Comparison of ENCODE assay signal across 22 cellular contexts in genomic region chr10:117698809-117699208, GRCh38.
DNase-seq lines count a peak whose midpoint lies in the region; ATAC-seq, FAIRE-seq and TF ChIP-seq lines count a peak whose summit lies in the region.
"Had no signal": no experiment of that assay in that cellular context is flagged by ENCODE, and none has a peak within 500 bp of the region (broad histone marks: within the 10 kb centered on the region; RNA-seq: fewer than 3 reads in every experiment).

No MANE protein-coding gene starts in this region.

- TF ChIP-seq CTCF in MCF 10A (IDR thresholded peaks at IDR 0.05; ENCODE audit: unreplicated experiment), result no peak
- TF ChIP-seq CTCF in mammary epithelial cell (conservative IDR thresholded peaks at IDR 0.05 in 1 of 2, IDR thresholded peaks at IDR 0.05 in 1 of 2; ENCODE audit: extremely low read depth in 1 of 2, insufficient read depth in 1 of 2, low read depth in 1 of 2, low read length in 2 of 2), result no peak
- TF ChIP-seq CTCF in WTC11 (IDR thresholded peaks at IDR 0.05), result no peak
- TF ChIP-seq CTCF in H1 (IDR thresholded peaks at IDR 0.05; ENCODE audit: control extremely low read depth in 1 of 3, insufficient read depth in 1 of 3, low read depth in 1 of 3, low read length in 3 of 3), result no peak

- H3K4me2 ChIP-seq in mammary epithelial cell (ENCODE audit: insufficient read depth, low read depth, low read length) (no peak overlapping the region), H1 (ENCODE audit: insufficient read depth in 1 of 2, low read depth in 2 of 2, low read length in 2 of 2) (no peak overlapping the region)
- H3K4me2 ChIP-seq: A549; BLaER1 treated with 17β-estradiol and CSF1 and Interleukin-3, amounts not matched to agents 10 nM and 100 nM had no signal

- no peak overlapping the region for H3K4ac ChIP-seq in H1 (replicated peaks; ENCODE audit: insufficient read length, low read depth, low read length)

- H3K27me3 ChIP-seq in mammary epithelial cell (ENCODE audit: insufficient read depth, low read length) (no peaks in the 10 kb centered on the region), H1 (replicated peaks in 1 of 4; ENCODE audit: control insufficient read depth in 3 of 4, extremely low read depth in 1 of 4, insufficient read depth in 3 of 4, low read length in 3 of 4) (no peaks in the 10 kb centered on the region)
- H3K27me3 ChIP-seq: BLaER1 treated with 17β-estradiol and CSF1 and Interleukin-3, amounts not matched to agents 10 nM and 100 nM had no signal

- H3K9me3 ChIP-seq in mammary epithelial cell (replicated peaks; ENCODE audit: insufficient read depth, low read length), result no peaks in the 10 kb centered on the region
- no peaks in the 10 kb centered on the region for H3K9me3 ChIP-seq in H1 (ENCODE audit: insufficient read depth in 2 of 2, low read depth in 1 of 2, low read length in 1 of 2)
- H3K9me3 ChIP-seq: A549; BLaER1 treated with 17β-estradiol and CSF1 and Interleukin-3, amounts not matched to agents 10 nM and 100 nM; Caco-2 had no signal

- intact Hi-C loops in MCF 10A (cut with micrococcal nuclease), result no loop called here
- intact Hi-C loops in mammary epithelial cell (cut with micrococcal nuclease), result no loop called here

- H3K9ac ChIP-seq in mammary epithelial cell (ENCODE audit: insufficient read depth, low read length) (no peak overlapping the region), H1 (replicated peaks in 1 of 4; ENCODE audit: extremely low read depth in 1 of 4, low read depth in 3 of 4, low read length in 3 of 4) (no peak overlapping the region)
- H3K9ac ChIP-seq: BLaER1 treated with 17β-estradiol and CSF1 and Interleukin-3, amounts not matched to agents 10 nM and 100 nM had no signal

- TF ChIP-seq RAD21 in H1 (IDR thresholded peaks at IDR 0.05 in 1 of 2, conservative IDR thresholded peaks at IDR 0.05 in 1 of 2; ENCODE audit: low read depth in 2 of 2, low read length in 2 of 2), result no peak

- CTCF ChIA-PET in MCF 10A (lab: Yijun Ruan, JAX), result no interaction called here
- CTCF ChIA-PET in mammary epithelial cell (lab: Charles Lee; ENCODE audit: low non-redundant PET), result no interaction called here
- CTCF ChIA-PET in WTC11 (lab: Charles Lee), result no interaction called here
- CTCF ChIA-PET in H1 (lab: Charles Lee; ENCODE audit: partially characterized antibody), result no interaction called here

- H3K27ac Mint-ChIP-seq in MCF 10A (ENCODE audit: low read depth, unreplicated experiment), result peak overlapping the region; percentile 77
- H3K27ac Mint-ChIP-seq in WTC11, result no peak overlapping the region
- H3K27ac Mint-ChIP-seq: B cell; CD4-positive, alpha-beta T cell; CD8-positive, alpha-beta T cell had no signal

- DNase-seq in MCF 10A (ENCODE audit: unreplicated experiment), result no peak
- no peak for DNase-seq in mammary epithelial cell
- DNase-seq in WTC11 (ENCODE audit: low spot score), result no peak
- no peak for DNase-seq in H1 (ENCODE audit: low read depth in 1 of 2, low spot score in 2 of 2)
- no peak for DNase-seq in stimulated activated CD4-positive, alpha-beta T cell treated with anti-CD3 and anti-CD28 coated beads, Interleukin-2, amount 100 ng/mL, for 24 hours
- DNase-seq in KBM-7, result no peak
- DNase-seq: AML-193; Caco-2; Calu3; CD4-positive, alpha-beta T cell; CD8-positive, alpha-beta T cell; DMS79 treated with DMSO at 0.1 percent for 48 hours; GF-D8 had no signal

- H3K14ac ChIP-seq in H1 (ENCODE audit: insufficient read length), result no peak overlapping the region

- no peaks in the 10 kb centered on the region for H3K79me2 ChIP-seq in mammary epithelial cell (ENCODE audit: insufficient read depth, low read length)
- no peaks in the 10 kb centered on the region for H3K79me2 ChIP-seq in H1 (ENCODE audit: control insufficient read depth in 1 of 2, insufficient read depth in 2 of 2, low read length in 2 of 2)

- H3K9me3 Mint-ChIP-seq in MCF 10A (ENCODE audit: unreplicated experiment), result no peaks in the 10 kb centered on the region
- no peaks in the 10 kb centered on the region for H3K9me3 Mint-ChIP-seq in WTC11
- H3K9me3 Mint-ChIP-seq: CD4-positive, alpha-beta T cell; CD8-positive, alpha-beta T cell had no signal

- no peak overlapping the region for H2BK12ac ChIP-seq in H1 (ENCODE audit: low read depth, low read length)

- no peak overlapping the region for H2AFZ ChIP-seq in mammary epithelial cell (ENCODE audit: low read depth, low read length)
- H2AFZ ChIP-seq in H1 (ENCODE audit: low read length), result 0 out of 2 replicates have a peak overlapping the region, but pooled peaks have one; percentile 48

- H4K91ac ChIP-seq in H1 (replicated peaks; ENCODE audit: insufficient read length, low read length), result no peak overlapping the region

- no peak overlapping the region for H3K23ac ChIP-seq in H1 (ENCODE audit: insufficient read length)

- BruUV-seq in MCF 10A (replicated peaks; lab: Mats Ljungman, UMichigan) (no TSS peak), mammary epithelial cell (replicated peaks; lab: Mats Ljungman, UMichigan) (no TSS peak)

- FAIRE-seq in H1 (lab: Jason Lieb, UNC), result no peak
- FAIRE-seq: A549, D721Med, G401.6, GM12891, GM19239 had no signal

- in situ Hi-C loops in mammary epithelial cell (cut with MboI; ENCODE audit: low sequenced_read_pairs in 2 of 2) (no loop called here), KBM-7 (cut with MboI; ENCODE audit: low pct_unique_long_range_greater_than_20kb, low sequenced_read_pairs) (no loop called here)

- peaks cover 4% of the 10 kb centered on the region for H3K4me1 ChIP-seq in mammary epithelial cell (ENCODE audit: insufficient read depth, low read length)
- no peaks in the 10 kb centered on the region for H3K4me1 ChIP-seq in H1 (replicated peaks in 1 of 4; ENCODE audit: control insufficient read depth in 3 of 4, insufficient read depth in 4 of 4, low read length in 3 of 4)
- H3K4me1 ChIP-seq: A549; BLaER1 treated with 17β-estradiol and CSF1 and Interleukin-3, amounts not matched to agents 10 nM and 100 nM; Caco-2 had no signal

- H2BK20ac ChIP-seq in H1 (ENCODE audit: low read length), result no peak overlapping the region

- H3K4me3 Mint-ChIP-seq in MCF 10A (ENCODE audit: unreplicated experiment), result no peak overlapping the region
- H3K4me3 Mint-ChIP-seq in WTC11, result no peak overlapping the region
- H3K4me3 Mint-ChIP-seq: B cell; CD4-positive, alpha-beta T cell; CD8-positive, alpha-beta T cell had no signal

- no peak overlapping the region for H2BK15ac ChIP-seq in H1 (ENCODE audit: low read length)

- no peak overlapping the region for H3K4me3 ChIP-seq in mammary epithelial cell (replicated peaks in 1 of 3; ENCODE audit: insufficient read depth in 1 of 3, low read depth in 2 of 3, low read length in 3 of 3)
- no peak overlapping the region for H3K4me3 ChIP-seq in H1 (ENCODE audit: extremely low read depth in 1 of 4, insufficient read depth in 2 of 4, low read depth in 3 of 4, low read length in 4 of 4)
- H3K4me3 ChIP-seq: A549; BLaER1 treated with 17β-estradiol and CSF1 and Interleukin-3, amounts not matched to agents 10 nM and 100 nM had no signal

- no peak for ATAC-seq in WTC11
- ATAC-seq: A549; CD8-positive, alpha-beta T cell had no signal

- dilution Hi-C loops in mammary epithelial cell (cut with HindIII; ENCODE audit: low sequenced_read_pairs), result no loop called here

- H2BK5ac ChIP-seq in H1 (ENCODE audit: low read depth, low read length), result no peak overlapping the region

- H3K18ac ChIP-seq in H1 (ENCODE audit: extremely low read depth, low read length), result no peak overlapping the region

- no peaks in the 10 kb centered on the region for H3K79me1 ChIP-seq in H1 (ENCODE audit: low read depth, low read length)

- 95% methylated on average over 2 of the region's 2 CpGs for WGBS in mammary epithelial cell (ENCODE audit: low coverage, missing lambda C conversion rate)
- WGBS in H1 (ENCODE audit: extremely low coverage in 1 of 2, insufficient coverage in 1 of 2, insufficient read length in 1 of 2, insufficient replicate concordance in 2 of 2, low coverage in 1 of 2, low lambda C conversion rate in 2 of 2, missing lambda C conversion rate in 1 of 2), 2 experiments, result 83% methylated on average over 2 of the region's 2 CpGs; no CpG with 5 or more reads in 1 of the 2 experiments

- no peak overlapping the region for H4K8ac ChIP-seq in H1 (ENCODE audit: extremely low read depth, insufficient read depth, low read length)

- no peaks in the 10 kb centered on the region for H4K20me1 ChIP-seq in mammary epithelial cell (ENCODE audit: insufficient read depth, low read length)
- no peaks in the 10 kb centered on the region for H4K20me1 ChIP-seq in H1 (replicated peaks in 1 of 2; ENCODE audit: control insufficient read depth in 1 of 2, insufficient read depth in 2 of 2, low read length in 2 of 2)
- H4K20me1 ChIP-seq: BLaER1 treated with 17β-estradiol and CSF1 and Interleukin-3, amounts not matched to agents 10 nM and 100 nM had no signal

- H3K36me3 ChIP-seq in mammary epithelial cell (ENCODE audit: insufficient read depth, low read length) (no peaks in the 10 kb centered on the region), H1 (ENCODE audit: control insufficient read depth in 2 of 4, insufficient read depth in 4 of 4, low read length in 3 of 4) (no peaks in the 10 kb centered on the region)
- H3K36me3 ChIP-seq: BLaER1 treated with 17β-estradiol and CSF1 and Interleukin-3, amounts not matched to agents 10 nM and 100 nM had no signal

- no peak overlapping the region for H2AK5ac ChIP-seq in H1 (ENCODE audit: low read depth, low read length)

- TF ChIP-seq EP300 in H1 (IDR thresholded peaks at IDR 0.05; ENCODE audit: borderline replicate concordance in 1 of 2, low read depth in 2 of 2, low read length in 2 of 2), result no peak

- H3K27ac ChIP-seq in mammary epithelial cell (ENCODE audit: insufficient read depth, low read depth, low read length) (no peak overlapping the region), H1 (ENCODE audit: low read depth, low read length) (no peak overlapping the region)
- H3K27ac ChIP-seq: 22Rv1; A549; BLaER1 treated with 17β-estradiol and CSF1 and Interleukin-3, amounts not matched to agents 10 nM and 100 nM; C4-2B had no signal

- no peak overlapping the region for H4K5ac ChIP-seq in H1 (ENCODE audit: insufficient read length, low read depth, low read length)

- H3K4me1 Mint-ChIP-seq in MCF 10A (ENCODE audit: insufficient read depth, unreplicated experiment) (peaks cover 20% of the 10 kb centered on the region), WTC11 (no peaks in the 10 kb centered on the region)
- H3K4me1 Mint-ChIP-seq: B cell had no signal

- H3K56ac ChIP-seq in H1 (replicated peaks; ENCODE audit: insufficient read length, low read depth, low read length), result no peak overlapping the region

- H3K23me2 ChIP-seq in H1 (ENCODE audit: low read depth, low read length), result no peaks in the 10 kb centered on the region

- TF ChIP-seq POLR2A in H1 (IDR thresholded peaks at IDR 0.05; ENCODE audit: control extremely low read depth in 1 of 2, low read depth in 2 of 2, low read length in 2 of 2), result no peak

- no peak overlapping the region for H2BK120ac ChIP-seq in H1 (replicated peaks; ENCODE audit: low read depth, low read length)

- POLR2A ChIA-PET in MCF 10A (lab: Yijun Ruan, JAX) (no interaction called here), WTC11 (lab: Charles Lee) (no interaction called here), H1 (lab: Charles Lee; ENCODE audit: partially characterized antibody) (no interaction called here)

- H3K36me3 Mint-ChIP-seq in MCF 10A (ENCODE audit: insufficient read depth, unreplicated experiment), result no peaks in the 10 kb centered on the region
- H3K36me3 Mint-ChIP-seq in WTC11, result no peaks in the 10 kb centered on the region
- H3K36me3 Mint-ChIP-seq: CD8-positive, alpha-beta T cell had no signal

- H3K27me3 Mint-ChIP-seq in MCF 10A (ENCODE audit: insufficient read depth, unreplicated experiment), result no peaks in the 10 kb centered on the region
- H3K27me3 Mint-ChIP-seq in WTC11 (ENCODE audit: low read depth), result no peaks in the 10 kb centered on the region; the same call in none of the 2 replicates
- H3K27me3 Mint-ChIP-seq: B cell; CD4-positive, alpha-beta T cell had no signal
